In genomic region chr20:62929051-62929538, GRCh38 we compare ENCODE assay signal across 8 cellular contexts. TPM values are rescaled to one million over a fixed set of nuclear protein-coding genes. Genes with fewer than 3 reads are reported as not detected.
DNase-seq lines count a peak whose midpoint lies in the region; ATAC-seq and TF ChIP-seq lines count a peak whose summit lies in the region.

No MANE protein-coding gene starts in this region.

- H3K4me3 ChIP-seq in HUES64 (ENCODE audit: low read length) (peak overlapping the region; percentile 86), mesenchymal stem cell (ENCODE audit: insufficient read depth in 1 of 2, low read depth in 1 of 2, low read length in 2 of 2) (peak overlapping the region; percentile 57 to 83), suprapubic skin (peak overlapping the region; percentile 65)

- no peak overlapping the region for H2AFZ ChIP-seq in mesenchymal stem cell (ENCODE audit: low read depth, low read length)

- no peak overlapping the region for H3K23ac ChIP-seq in mesenchymal stem cell (ENCODE audit: low read length in 2 of 2)

- no peak overlapping the region for H2BK12ac ChIP-seq in mesenchymal stem cell (ENCODE audit: low read length in 2 of 2)

- ATAC-seq in GM21526 (IDR thresholded peaks at IDR 0.05; ENCODE audit: low FRiP score, unreplicated experiment): no peak

- WGBS in HUES64: 2% methylated on average over 44 of the region's 44 CpGs
- WGBS in mesenchymal stem cell: 1% methylated on average over 38 of the region's 44 CpGs
- WGBS in suprapubic skin: under 1% methylated on average over 28 of the region's 44 CpGs

- H3K27ac ChIP-seq in HUES64 (ENCODE audit: low read depth, low read length) (peak overlapping the region; percentile 99), mesenchymal stem cell (ENCODE audit: low read length, poor library complexity, severe bottlenecking) (peak overlapping the region; percentile 93), suprapubic skin (peak overlapping the region; percentile 84)

- no peak overlapping the region for H2BK5ac ChIP-seq in mesenchymal stem cell (ENCODE audit: low read depth, low read length, poor library complexity, severe bottlenecking)

- no peaks in the 10 kb centered on the region for H3K9me3 ChIP-seq in HUES64 (ENCODE audit: insufficient read depth, low read depth, low read length)
- no peaks in the 10 kb centered on the region for H3K9me3 ChIP-seq in mesenchymal stem cell (ENCODE audit: control insufficient read depth, low read length)
- H3K9me3 ChIP-seq in suprapubic skin: no peaks in the 10 kb centered on the region

- H3K27me3 ChIP-seq in HUES64 (ENCODE audit: insufficient read depth, low read length) (no peaks in the 10 kb centered on the region), mesenchymal stem cell (ENCODE audit: control insufficient read depth in 1 of 2, insufficient read depth in 1 of 2, low read length in 2 of 2) (no peaks in the 10 kb centered on the region), suprapubic skin (no peaks in the 10 kb centered on the region)

- H4K91ac ChIP-seq in mesenchymal stem cell (ENCODE audit: low read length): peak overlapping the region; percentile 71

- peak overlapping the region; percentile 87 for H4K8ac ChIP-seq in mesenchymal stem cell (ENCODE audit: low read length)

- peak overlapping the region; percentile 74 to 95 for H3K4ac ChIP-seq in mesenchymal stem cell (ENCODE audit: low read depth in 1 of 2, low read length in 2 of 2)

- H2BK120ac ChIP-seq in mesenchymal stem cell (ENCODE audit: low read depth, low read length): no peak overlapping the region

- no peak for TF ChIP-seq EP300 in suprapubic skin (IDR thresholded peaks at IDR 0.05)

- H2AK5ac ChIP-seq in mesenchymal stem cell (ENCODE audit: low read length, severe bottlenecking): peak overlapping the region; percentile 45

- TF ChIP-seq POLR2A in suprapubic skin (IDR thresholded peaks at IDR 0.05): no peak

- peaks cover 56% of the 10 kb centered on the region for H3K4me1 ChIP-seq in HUES64 (ENCODE audit: insufficient read depth, low read length)
- peaks cover 27% of the 10 kb centered on the region for H3K4me1 ChIP-seq in mesenchymal stem cell (ENCODE audit: control insufficient read depth, insufficient read depth, low read depth, low read length)
- H3K4me1 ChIP-seq in suprapubic skin: peaks cover 52% of the 10 kb centered on the region

- H3K36me3 ChIP-seq in HUES64 (ENCODE audit: insufficient read depth, low read length): peaks cover 25% of the 10 kb centered on the region
- H3K36me3 ChIP-seq in mesenchymal stem cell (ENCODE audit: control insufficient read depth in 1 of 2, insufficient read depth in 2 of 2, low read depth in 1 of 2, low read length in 2 of 2): peaks cover 9 to 11% of the 10 kb centered on the region in 2 experiments
- no peaks in the 10 kb centered on the region for H3K36me3 ChIP-seq in suprapubic skin

- DNase-seq in AG20443 (ENCODE audit: low spot score): peak; percentile 87
- DNase-seq in activated CD8-positive, alpha-beta memory T cell treated with anti-CD3 and anti-CD28 coated beads, Interleukin-2, amount 50 U/mL, for 48 hours: peak; percentile 76
- DNase-seq in epidermal melanocyte (ENCODE audit: insufficient read length, low spot score): peak; percentile 80
- DNase-seq in mesenchymal stem cell: peak; percentile 79
- DNase-seq in suprapubic skin (ENCODE audit: low spot score in 2 of 2): peak in 1 of 2 donors; percentile 82
- no peak for DNase-seq in DMS79 treated with DMSO at 0.1 percent for 48 hours (lab: John Stamatoyannopoulos, UW)

- H3K4me2 ChIP-seq in mesenchymal stem cell (ENCODE audit: low read length, poor library complexity, severe bottlenecking): peak overlapping the region; percentile 90

- H3K79me1 ChIP-seq in mesenchymal stem cell (replicated peaks; ENCODE audit: low read length, poor library complexity, severe bottlenecking): no peaks in the 10 kb centered on the region

- peak overlapping the region; percentile 55 to 65 for H3K18ac ChIP-seq in mesenchymal stem cell (ENCODE audit: low read depth in 1 of 2, low read length in 2 of 2)

- H2BK15ac ChIP-seq in mesenchymal stem cell (ENCODE audit: low read depth, poor library complexity, severe bottlenecking): no peak overlapping the region

- H3K14ac ChIP-seq in mesenchymal stem cell (ENCODE audit: low read length in 2 of 2): peak overlapping the region in 1 of 2 experiments; percentile 36

- TF ChIP-seq CTCF in suprapubic skin (IDR thresholded peaks at IDR 0.05): no peak

- H3K9ac ChIP-seq in HUES64 (ENCODE audit: low read depth, low read length) (peak overlapping the region; percentile 94), mesenchymal stem cell (ENCODE audit: low read length) (peak overlapping the region; percentile 89)

RNA-seq across cellular contexts. Expression of gene DIDO1, which starts 2.8 kb away (rescaled TPM):
- 42.2 TPM for polyA plus RNA-seq in HUES64 (2013, experiment 1 of 2)
- polyA plus RNA-seq in HUES64 (2013, experiment 2 of 2): 44.1 TPM
- 19.5 TPM for polyA plus RNA-seq in mesenchymal stem cell (2013, experiment 1 of 2)
- 18.9 TPM for polyA plus RNA-seq in mesenchymal stem cell (2013, experiment 2 of 2)
- total RNA-seq in suprapubic skin: 100 to 1,000 TPM in 1 of 4 donors, 10 to 100 TPM in 3; 64.6 to 143 (median 79.2) TPM

RNA-seq across cellular contexts. Expression of gene GID8, which starts 8.9 kb away (rescaled TPM):
- 43.9 TPM for polyA plus RNA-seq in HUES64 (2013, experiment 1 of 2)
- polyA plus RNA-seq in HUES64 (2013, experiment 2 of 2): 45.3 TPM
- 18.0 TPM for polyA plus RNA-seq in mesenchymal stem cell (2013, experiment 1 of 2)
- polyA plus RNA-seq in mesenchymal stem cell (2013, experiment 2 of 2): 18.3 TPM
- 10 to 100 TPM; 30.4 to 57.0 (median 45.1) TPM for total RNA-seq in suprapubic skin

RNA-seq across cellular contexts. Expression of gene SLC17A9, which starts 23.4 kb away (rescaled TPM):
- polyA plus RNA-seq in HUES64 (2013, experiment 1 of 2): 6.0 TPM
- polyA plus RNA-seq in HUES64 (2013, experiment 2 of 2): 6.9 TPM
- 14.8 TPM for polyA plus RNA-seq in mesenchymal stem cell (2013, experiment 1 of 2)
- 13.7 TPM for polyA plus RNA-seq in mesenchymal stem cell (2013, experiment 2 of 2)
- 1 to 10 TPM in 1 of 4 donors, under 1 TPM in 3; 0.10 to 2.1 (median 0.66) TPM for total RNA-seq in suprapubic skin
